ENCODE assay signal across 21 cellular contexts in genomic region chr10:114852197-114852596, GRCh38.
"Had no signal": no experiment of that assay in that cellular context is flagged by ENCODE, and none has a peak within 500 bp of the region (broad histone marks: within the 10 kb centered on the region; RNA-seq: fewer than 3 reads in every experiment).

No MANE protein-coding gene starts in this region.

- H3K9me3 Mint-ChIP-seq: nephron; stimulated activated effector memory CD8-positive, alpha-beta T cell treated with anti-CD3 and anti-CD28 coated beads, Interleukin-12 subunit alpha, Interleukin-12 subunit beta, amount 100 ng/mL, for 72 hours; type B pancreatic cell had no signal

- DNase-seq: dorsolateral prefrontal cortex; effector CD8-positive, alpha-beta T cell; foreskin melanocyte; head of caudate nucleus; hippocampal formation; left colon; left ventricle myocardium superior; mesenchymal stem cell; midbrain; naive B cell; occipital lobe; psoas muscle; retina; right lobe of liver; stimulated activated CD4-positive, alpha-beta T cell treated with anti-CD3 and anti-CD28 coated beads, Interleukin-4, amount 100 ng/mL, for 1 hour; stimulated activated CD8-positive, alpha-beta memory T cell treated with anti-CD3 and anti-CD28 coated beads, Interleukin-4, amount 100 ng/mL, for 48 hours; stimulated activated naive CD8-positive, alpha-beta T cell treated with anti-CD3 and anti-CD28 coated beads, Interleukin-15, Interleukin-2, amounts not matched to agents 100 U/mL and 50 U/mL, for 24 hours; thyroid gland had no signal

- H3K4me1 Mint-ChIP-seq: naive B cell, nephron had no signal

- H3K27ac Mint-ChIP-seq: nephron; stimulated activated effector memory CD8-positive, alpha-beta T cell treated with anti-CD3 and anti-CD28 coated beads, Interleukin-12 subunit alpha, Interleukin-12 subunit beta, amount 100 ng/mL, for 72 hours; type B pancreatic cell had no signal

- H3K27me3 Mint-ChIP-seq: naive B cell, type B pancreatic cell had no signal

- H3K4me3 Mint-ChIP-seq: naive B cell; nephron; stimulated activated effector memory CD8-positive, alpha-beta T cell treated with anti-CD3 and anti-CD28 coated beads, Interleukin-12 subunit alpha, Interleukin-12 subunit beta, amount 100 ng/mL, for 72 hours; type B pancreatic cell had no signal
